Comparison of ENCODE assay signal across 8 cellular contexts in genomic region chr20:5749512-5750490, GRCh38. TPM values are rescaled to one million over a fixed set of nuclear protein-coding genes. Genes with fewer than 3 reads are reported as not detected.
DNase-seq lines count a peak whose midpoint lies in the region; ATAC-seq, FAIRE-seq and TF ChIP-seq lines count a peak whose summit lies in the region.

SHLD1 (plus strand) TSS chr20:5750401; CDS start chr20:5772866, 22,465 bp downstream.

- DNase-seq in GM12892 (ENCODE audit: insufficient read length) (peak; percentile 65), NCI-H146 treated with DMSO at 0.1 percent for 48 hours (lab: John Stamatoyannopoulos, UW; ENCODE audit: unreplicated experiment) (peak; percentile 90), amniotic stem cell (lab: John Stamatoyannopoulos, UW) (peak; percentile 70), right atrium auricular region (ENCODE audit: low spot score) (peak; percentile 87), psoas muscle (peak; percentile 84 to 91), urothelium cell line (ENCODE audit: low spot score) (peak; percentile 84)

- peak within 1 kb of the TSS; percentile 97 for H3K4me3 Mint-ChIP-seq in T-helper 1 cell treated with Interleukin-12 subunit alpha and Interleukin-12 subunit beta and Interleukin-4 antibody, amounts not matched to agents 30 μg/mL and 1 μg/mL, for 36 hours

- WGBS in psoas muscle, 3 donors, result 48 to 49% (median 49%) methylated on average over 33 of the region's 33 CpGs

- peaks cover 16% of the 10 kb centered on the region for H3K4me1 Mint-ChIP-seq in T-helper 1 cell treated with Interleukin-12 subunit alpha and Interleukin-12 subunit beta and Interleukin-4 antibody, amounts not matched to agents 30 μg/mL and 1 μg/mL, for 36 hours (ENCODE audit: low read depth)

- H3K4me3 ChIP-seq in right atrium auricular region (peak within 1 kb of the TSS; percentile 60 to 61), psoas muscle (peak within 1 kb of the TSS; percentile 72)

- peaks cover 13% of the 10 kb centered on the region for H3K36me3 Mint-ChIP-seq in T-helper 1 cell treated with Interleukin-12 subunit alpha and Interleukin-12 subunit beta and Interleukin-4 antibody, amounts not matched to agents 30 μg/mL and 1 μg/mL, for 36 hours (ENCODE audit: low read depth)

- peak; percentile 95 for FAIRE-seq in GM12892 (lab: Jason Lieb, UNC)
- FAIRE-seq in urothelium cell line (lab: Jason Lieb, UNC), result no peak

- peak; percentile 78 for TF ChIP-seq POLR2A in GM12892 (IDR thresholded peaks at IDR 0.05; ENCODE audit: low read depth, low read length)

- H3K9me3 ChIP-seq in right atrium auricular region (no peaks in the 10 kb centered on the region), psoas muscle (no peaks in the 10 kb centered on the region)

- intact Hi-C loops in psoas muscle (cut with DNase I), result no loop called here

- ATAC-seq in HG02852 (IDR thresholded peaks at IDR 0.05; ENCODE audit: unreplicated experiment), result peak; percentile 96
- ATAC-seq in psoas muscle, result peak; percentile 95 to 97 (median 96)

- H3K27ac ChIP-seq in right atrium auricular region, result peak within 1 kb of the TSS; percentile 74 to 86
- H3K27ac ChIP-seq in psoas muscle, result peak within 1 kb of the TSS; percentile 83

- TF ChIP-seq CTCF in right atrium auricular region (IDR thresholded peaks at IDR 0.05) (no peak), psoas muscle (IDR thresholded peaks at IDR 0.05) (no peak)

- peaks cover 0 to 14% of the 10 kb centered on the region in 2 donors for H3K4me1 ChIP-seq in right atrium auricular region
- H3K4me1 ChIP-seq in psoas muscle, result peaks cover 5% of the 10 kb centered on the region

- H3K27ac Mint-ChIP-seq in T-helper 1 cell treated with Interleukin-12 subunit alpha and Interleukin-12 subunit beta and Interleukin-4 antibody, amounts not matched to agents 30 μg/mL and 1 μg/mL, for 36 hours, result peak within 1 kb of the TSS; percentile 97

- H3K36me3 ChIP-seq in right atrium auricular region (no peaks in the 10 kb centered on the region), psoas muscle (ENCODE audit: insufficient read depth in 1 of 2, low read depth in 1 of 2) (no peaks in the 10 kb centered on the region)

- peaks cover 4% of the 10 kb centered on the region for H3K9me3 Mint-ChIP-seq in T-helper 1 cell treated with Interleukin-12 subunit alpha and Interleukin-12 subunit beta and Interleukin-4 antibody, amounts not matched to agents 30 μg/mL and 1 μg/mL, for 36 hours

- H3K27me3 ChIP-seq in right atrium auricular region (no peaks in the 10 kb centered on the region), psoas muscle (ENCODE audit: insufficient read depth in 3 of 3, low read length in 2 of 3) (no peaks in the 10 kb centered on the region)

- H3K27me3 Mint-ChIP-seq in T-helper 1 cell treated with Interleukin-12 subunit alpha and Interleukin-12 subunit beta and Interleukin-4 antibody, amounts not matched to agents 30 μg/mL and 1 μg/mL, for 36 hours (ENCODE audit: low read depth), result peaks cover 9% of the 10 kb centered on the region

RNA-seq across cellular contexts. Expression of gene SHLD1, which starts in this region (rescaled TPM):
- polyA plus RNA-seq in GM12892 (2012; ENCODE audit: missing spikeins), result 16.6 TPM
- total RNA-seq in right atrium auricular region, result 1 to 10 TPM; 4.7 to 9.6 TPM
- total RNA-seq in psoas muscle, result 1 to 10 TPM; 3.7 to 8.6 (median 7.5) TPM
- polyA plus RNA-seq in psoas muscle, result 10 to 100 TPM; 11.5 to 16.8 (median 12.7) TPM

Comparison
In these comparisons a context has a peak if more than half of its experiments do, and no peak if none do; other contexts are left out.
1. Peak in every context shown above with its lines: DNase-seq, ATAC-seq, H3K4me3 ChIP-seq and H3K27ac ChIP-seq.